ENCODE assay signal across 11 cellular contexts in genomic region chr20:50434653-50435396, GRCh38.
DNase-seq lines count a peak whose midpoint lies in the region; ATAC-seq and TF ChIP-seq lines count a peak whose summit lies in the region.
"Had no signal": no experiment of that assay in that cellular context is flagged by ENCODE, and none has a peak within 500 bp of the region (broad histone marks: within the 10 kb centered on the region; RNA-seq: fewer than 3 reads in every experiment).

No MANE protein-coding gene starts in this region.

- no peak overlapping the region for H2AK5ac ChIP-seq in H9 (ENCODE audit: insufficient read length, low read length)

- H3K27me3 Mint-ChIP-seq in H9 (ENCODE audit: low read depth) = no peaks in the 10 kb centered on the region

- no peaks in the 10 kb centered on the region for H3K9me3 ChIP-seq in H9 (ENCODE audit: control insufficient read depth, low read depth, low read length)
- no peaks in the 10 kb centered on the region for H3K9me3 ChIP-seq in RWPE2 (ENCODE audit: severe bottlenecking)
- H3K9me3 ChIP-seq: testis had no signal

- H2BK5ac ChIP-seq in H9 (ENCODE audit: insufficient read length, low read length) = no peak overlapping the region

- H2BK15ac ChIP-seq in H9 (ENCODE audit: low read depth, low read length) = no peak overlapping the region

- no peaks in the 10 kb centered on the region for H3K36me3 Mint-ChIP-seq in H9 (ENCODE audit: insufficient read depth in 1 of 3, low read depth in 3 of 3)

- H3K23me2 ChIP-seq in H9 (ENCODE audit: insufficient read length, low read depth, low read length, poor library complexity, severe bottlenecking) = no peaks in the 10 kb centered on the region

- TF ChIP-seq CTCF in H9 (conservative IDR thresholded peaks at IDR 0.05) (no peak), RWPE2 (IDR thresholded peaks at IDR 0.05; ENCODE audit: poor library complexity, severe bottlenecking) (peak; percentile 8), fibroblast of mammary gland (conservative IDR thresholded peaks at IDR 0.05; ENCODE audit: control insufficient read depth, insufficient read depth, low read depth, low read length) (no peak)

- no peak overlapping the region for H3K4me2 ChIP-seq in H9 (ENCODE audit: insufficient read depth, insufficient read length, low read length)

- no peak overlapping the region for H3K4ac ChIP-seq in H9 (ENCODE audit: low read depth, low read length)

- H2BK20ac ChIP-seq in H9 (ENCODE audit: low read depth, low read length, poor library complexity, severe bottlenecking) = no peak overlapping the region

- no peaks in the 10 kb centered on the region for H3K4me1 ChIP-seq in H9 (ENCODE audit: insufficient read depth, low read length)
- peaks cover 51% of the 10 kb centered on the region for H3K4me1 ChIP-seq in RWPE2 (ENCODE audit: insufficient read depth, poor library complexity, severe bottlenecking)
- H3K4me1 ChIP-seq: testis had no signal

- ATAC-seq in RWPE2 (ENCODE audit: low read depth) = peak; percentile 5; the same call in 2 of the 3 replicates
- no peak for ATAC-seq in HG02623 (IDR thresholded peaks at IDR 0.05; ENCODE audit: unreplicated experiment)

- no peak overlapping the region for H2BK120ac ChIP-seq in H9 (ENCODE audit: low read depth, low read length, poor library complexity, severe bottlenecking)

- H3K14ac ChIP-seq in H9 (ENCODE audit: insufficient read depth, low read length) = no peak overlapping the region

- peaks cover 23 to 36% of the 10 kb centered on the region in 2 experiments for H3K4me1 Mint-ChIP-seq in H9

- no CpG with 5 or more reads among the region's 6 CpGs for WGBS in H9 (ENCODE audit: extremely low coverage, insufficient read length, low lambda C conversion rate)

- no peaks in the 10 kb centered on the region; a peak in 1 of 5 replicates for H3K9me3 Mint-ChIP-seq in H9

- H3K79me1 ChIP-seq in H9 (ENCODE audit: insufficient read depth, low read depth, low read length, poor library complexity, severe bottlenecking) = no peaks in the 10 kb centered on the region

- DNase-seq in A172 (ENCODE audit: low spot score) (peak; percentile 59), H9 (no peak), RWPE2 (ENCODE audit: low spot score) (peak; percentile 84), fibroblast of mammary gland (ENCODE audit: low read depth) (peak; percentile 94), mucosa of gallbladder (ENCODE audit: low spot score) (no peak), NCI-H510A (lab: John Stamatoyannopoulos, UW) (no peak)
- no peak for DNase-seq in activated CD8-positive, alpha-beta memory T cell treated with anti-CD3 and anti-CD28 coated beads for 24 hours
- DNase-seq: C1 segment of cervical spinal cord, erythroblast, testis had no signal

- H2BK12ac ChIP-seq in H9 (ENCODE audit: insufficient read length, low read depth, low read length) = no peak overlapping the region

- H3K79me2 ChIP-seq in H9 (ENCODE audit: insufficient read depth, low read length) = no peaks in the 10 kb centered on the region

- H3K56ac ChIP-seq in H9 (ENCODE audit: insufficient read length, low read depth, low read length) = no peak overlapping the region

- no peak overlapping the region for H3T11ph ChIP-seq in H9 (ENCODE audit: low read length)

- no peak overlapping the region for H2AFZ ChIP-seq in H9 (ENCODE audit: low read length)

- H3K9ac ChIP-seq in H9 (ENCODE audit: extremely low read depth, insufficient read length, low read length) = no peak overlapping the region

- H3K27ac ChIP-seq in H9 (ENCODE audit: insufficient read length, low read depth, low read length) (no peak overlapping the region), RWPE2 (ENCODE audit: poor library complexity, severe bottlenecking) (peak overlapping the region; percentile 99)
- H3K27ac ChIP-seq: testis had no signal

- no peaks in the 10 kb centered on the region for H3K27me3 ChIP-seq in H9 (ENCODE audit: insufficient read depth, low read length)
- H3K27me3 ChIP-seq in RWPE2 (ENCODE audit: insufficient read depth, poor library complexity, severe bottlenecking) = no peaks in the 10 kb centered on the region
- H3K27me3 ChIP-seq: testis had no signal

- no peaks in the 10 kb centered on the region for H4K20me1 ChIP-seq in H9 (ENCODE audit: control insufficient read depth, insufficient read depth, insufficient read length)

- H4K8ac ChIP-seq in H9 (replicated peaks; ENCODE audit: insufficient read length, low read depth, low read length) = no peak overlapping the region

- no peak overlapping the region for H3K23ac ChIP-seq in H9 (ENCODE audit: insufficient read length, low read depth, low read length)

- H3K27ac Mint-ChIP-seq in H9 = peak overlapping the region in 2 of 3 experiments; percentile 58 to 65; a peak in 2 of 7 replicates

- no peaks in the 10 kb centered on the region for H3K36me3 ChIP-seq in RWPE2 (ENCODE audit: low read depth)

- no peak overlapping the region for H4K91ac ChIP-seq in H9 (ENCODE audit: insufficient read length, low read depth, low read length)

- H3K4me3 Mint-ChIP-seq in H9 = no peak overlapping the region

- H3K4me3 ChIP-seq in RWPE2 (ENCODE audit: severe bottlenecking) (no peak overlapping the region), fibroblast of mammary gland (ENCODE audit: control insufficient read depth, low read depth, low read length) (no peak overlapping the region)
- H3K4me3 ChIP-seq: testis had no signal

- no peak overlapping the region for H3K18ac ChIP-seq in H9 (ENCODE audit: insufficient read length, low read depth, low read length)

- H4K5ac ChIP-seq in H9 (ENCODE audit: insufficient read length, low read depth, low read length) = no peak overlapping the region

Comparison
In these comparisons a context has a peak if more than half of its experiments do, and no peak if none do; other contexts are left out.
1. DNase-seq: peak in A172 (single experiment), RWPE2 (single experiment) and fibroblast of mammary gland (single experiment); none in H9 (single experiment), mucosa of gallbladder (single experiment), NCI-H510A (single experiment) and activated CD8-positive, alpha-beta memory T cell treated with anti-CD3 and anti-CD28 coated beads for 24 hours (single experiment).